In the genomic region with DNA sequence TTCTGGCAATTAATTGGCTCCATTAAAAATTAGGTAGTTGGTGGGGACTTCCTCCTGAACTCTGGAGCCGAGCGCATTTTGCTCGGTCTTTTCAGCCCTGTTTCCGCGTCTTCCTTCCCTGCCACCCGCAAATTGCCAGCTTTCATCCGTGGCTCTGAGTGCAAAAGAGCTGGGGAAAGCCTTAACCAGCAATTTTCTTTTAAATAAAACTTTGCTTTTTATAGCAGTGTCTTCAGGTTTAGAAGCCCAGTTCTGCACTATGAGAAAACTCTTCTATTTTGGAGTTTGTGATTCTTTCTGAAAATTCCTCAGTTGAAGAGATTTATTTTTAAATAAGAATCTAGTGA, we compare ENCODE assay signal across 2 cellular contexts.
A peak's percentile ranks its signal among the peaks of the same experiment; 100 is the strongest.
TF ChIP-seq lines count a peak whose summit lies in the region.

No MANE protein-coding gene starts in this region.

TF ChIP-seq in A549, 52 proteins besides CTCF, POLR2A, EP300 and RAD21:
- no peak for TF ChIP-seq BHLHE40 (IDR thresholded peaks at IDR 0.05; ENCODE audit: low read depth, low read length)
- TF ChIP-seq RCOR1 (IDR thresholded peaks at IDR 0.05; ENCODE audit: low read depth, low read length) = no peak
- TF ChIP-seq GATA3 (IDR thresholded peaks at IDR 0.05; ENCODE audit: borderline replicate concordance) = no peak
- no peak for TF ChIP-seq NR3C1 (IDR thresholded peaks at IDR 0.05)
- TF ChIP-seq ZFP36 (IDR thresholded peaks at IDR 0.05; ENCODE audit: borderline replicate concordance, partially characterized antibody) = no peak
- TF ChIP-seq TFCP2L1 (CRISPR knock-in tag; IDR thresholded peaks at IDR 0.05) = no peak
- no peak for TF ChIP-seq ATOH8 (CRISPR knock-in tag; IDR thresholded peaks at IDR 0.05; ENCODE audit: low read depth)
- no peak for TF ChIP-seq ZNF302 (CRISPR knock-in tag; IDR thresholded peaks at IDR 0.05)
- no peak for TF ChIP-seq HOXB13 (CRISPR knock-in tag; IDR thresholded peaks at IDR 0.05; ENCODE audit: low read depth)
- TF ChIP-seq, protein P1, sequence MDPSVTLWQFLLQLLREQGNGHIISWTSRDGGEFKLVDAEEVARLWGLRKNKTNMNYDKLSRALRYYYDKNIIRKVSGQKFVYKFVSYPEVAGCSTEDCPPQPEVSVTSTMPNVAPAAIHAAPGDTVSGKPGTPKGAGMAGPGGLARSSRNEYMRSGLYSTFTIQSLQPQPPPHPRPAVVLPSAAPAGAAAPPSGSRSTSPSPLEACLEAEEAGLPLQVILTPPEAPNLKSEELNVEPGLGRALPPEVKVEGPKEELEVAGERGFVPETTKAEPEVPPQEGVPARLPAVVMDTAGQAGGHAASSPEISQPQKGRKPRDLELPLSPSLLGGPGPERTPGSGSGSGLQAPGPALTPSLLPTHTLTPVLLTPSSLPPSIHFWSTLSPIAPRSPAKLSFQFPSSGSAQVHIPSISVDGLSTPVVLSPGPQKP (IDR thresholded peaks at IDR 0.05; ENCODE audit: low read depth, low read length) = no peak
- TF ChIP-seq RFX5 (IDR thresholded peaks at IDR 0.05) = no peak
- no peak for TF ChIP-seq MYC (IDR thresholded peaks at IDR 0.05; ENCODE audit: borderline replicate concordance, low read length)
- TF ChIP-seq KDM1A (IDR thresholded peaks at IDR 0.05; ENCODE audit: low read depth) = no peak
- TF ChIP-seq TP53 (CRISPR knock-in tag; IDR thresholded peaks at IDR 0.05) = no peak
- TF ChIP-seq, protein P2, sequence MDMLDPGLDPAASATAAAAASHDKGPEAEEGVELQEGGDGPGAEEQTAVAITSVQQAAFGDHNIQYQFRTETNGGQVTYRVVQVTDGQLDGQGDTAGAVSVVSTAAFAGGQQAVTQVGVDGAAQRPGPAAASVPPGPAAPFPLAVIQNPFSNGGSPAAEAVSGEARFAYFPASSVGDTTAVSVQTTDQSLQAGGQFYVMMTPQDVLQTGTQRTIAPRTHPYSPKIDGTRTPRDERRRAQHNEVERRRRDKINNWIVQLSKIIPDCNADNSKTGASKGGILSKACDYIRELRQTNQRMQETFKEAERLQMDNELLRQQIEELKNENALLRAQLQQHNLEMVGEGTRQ (IDR thresholded peaks at IDR 0.05) = no peak
- no peak for TF ChIP-seq FOSB (CRISPR knock-in tag; IDR thresholded peaks at IDR 0.05)

TF ChIP-seq in GM12878, 131 proteins besides CTCF, POLR2A, EP300 and RAD21:
- TF ChIP-seq BCL11A (IDR thresholded peaks at IDR 0.05; ENCODE audit: low read depth, low read length) (no peak), SP1 (IDR thresholded peaks at IDR 0.05; ENCODE audit: low read depth, low read length) (no peak), CHD1 (IDR thresholded peaks at IDR 0.05; ENCODE audit: low read depth, low read length) (no peak), MEF2A (IDR thresholded peaks at IDR 0.05; ENCODE audit: insufficient read depth, low read depth, low read length) (no peak), NBN (IDR thresholded peaks at IDR 0.05) (no peak), FOXK2 (IDR thresholded peaks at IDR 0.05) (no peak), SMAD1 (IDR thresholded peaks at IDR 0.05; ENCODE audit: low read depth, partially characterized antibody) (no peak), HSF1 (IDR thresholded peaks at IDR 0.05; ENCODE audit: low read depth, low read length) (no peak), GATAD2B (conservative IDR thresholded peaks at IDR 0.05; ENCODE audit: low read depth) (no peak), CREB1 (IDR thresholded peaks at IDR 0.05; ENCODE audit: low read depth) (no peak), NR2C2 (IDR thresholded peaks at IDR 0.05; ENCODE audit: borderline replicate concordance, control insufficient read depth, insufficient read length, low read depth) (no peak), STAT1 (conservative IDR thresholded peaks at IDR 0.05) (no peak), HDAC2 (IDR thresholded peaks at IDR 0.05) (no peak), HCFC1 (IDR thresholded peaks at IDR 0.05; ENCODE audit: low read length) (no peak), SUZ12 (IDR thresholded peaks at IDR 0.05; ENCODE audit: unreplicated experiment) (no peak), SPI1 (IDR thresholded peaks at IDR 0.05; ENCODE audit: borderline replicate concordance, insufficient read depth, low read depth, low read length) (0 out of 2 replicates have a peak, but pooled peaks have one; percentile 4), EZH2 (IDR thresholded peaks at IDR 0.05; ENCODE audit: borderline replicate concordance, control insufficient read depth, low read depth, low read length) (no peak), RAD51 (IDR thresholded peaks at IDR 0.05) (peak; percentile 16; the same call in 1 of the 2 replicates), MTA2 (IDR thresholded peaks at IDR 0.05; ENCODE audit: low read depth) (peak; percentile 29; the same call in 1 of the 2 replicates), IKZF2 (IDR thresholded peaks at IDR 0.05) (peak in 1 of 2 experiments; percentile 7; a peak in 1 of 4 replicates)
- TF ChIP-seq, protein P3, sequence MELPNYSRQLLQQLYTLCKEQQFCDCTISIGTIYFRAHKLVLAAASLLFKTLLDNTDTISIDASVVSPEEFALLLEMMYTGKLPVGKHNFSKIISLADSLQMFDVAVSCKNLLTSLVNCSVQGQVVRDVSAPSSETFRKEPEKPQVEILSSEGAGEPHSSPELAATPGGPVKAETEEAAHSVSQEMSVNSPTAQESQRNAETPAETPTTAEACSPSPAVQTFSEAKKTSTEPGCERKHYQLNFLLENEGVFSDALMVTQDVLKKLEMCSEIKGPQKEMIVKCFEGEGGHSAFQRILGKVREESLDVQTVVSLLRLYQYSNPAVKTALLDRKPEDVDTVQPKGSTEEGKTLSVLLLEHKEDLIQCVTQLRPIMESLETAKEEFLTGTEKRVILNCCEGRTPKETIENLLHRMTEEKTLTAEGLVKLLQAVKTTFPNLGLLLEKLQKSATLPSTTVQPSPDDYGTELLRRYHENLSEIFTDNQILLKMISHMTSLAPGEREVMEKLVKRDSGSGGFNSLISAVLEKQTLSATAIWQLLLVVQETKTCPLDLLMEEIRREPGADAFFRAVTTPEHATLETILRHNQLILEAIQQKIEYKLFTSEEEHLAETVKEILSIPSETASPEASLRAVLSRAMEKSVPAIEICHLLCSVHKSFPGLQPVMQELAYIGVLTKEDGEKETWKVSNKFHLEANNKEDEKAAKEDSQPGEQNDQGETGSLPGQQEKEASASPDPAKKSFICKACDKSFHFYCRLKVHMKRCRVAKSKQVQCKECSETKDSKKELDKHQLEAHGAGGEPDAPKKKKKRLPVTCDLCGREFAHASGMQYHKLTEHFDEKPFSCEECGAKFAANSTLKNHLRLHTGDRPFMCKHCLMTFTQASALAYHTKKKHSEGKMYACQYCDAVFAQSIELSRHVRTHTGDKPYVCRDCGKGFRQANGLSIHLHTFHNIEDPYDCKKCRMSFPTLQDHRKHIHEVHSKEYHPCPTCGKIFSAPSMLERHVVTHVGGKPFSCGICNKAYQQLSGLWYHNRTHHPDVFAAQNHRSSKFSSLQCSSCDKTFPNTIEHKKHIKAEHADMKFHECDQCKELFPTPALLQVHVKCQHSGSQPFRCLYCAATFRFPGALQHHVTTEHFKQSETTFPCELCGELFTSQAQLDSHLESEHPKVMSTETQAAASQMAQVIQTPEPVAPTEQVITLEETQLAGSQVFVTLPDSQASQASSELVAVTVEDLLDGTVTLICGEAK (IDR thresholded peaks at IDR 0.05; ENCODE audit: borderline replicate concordance) = 0 out of 2 replicates have a peak, but pooled peaks have one; percentile 9
- TF ChIP-seq, protein P4, sequence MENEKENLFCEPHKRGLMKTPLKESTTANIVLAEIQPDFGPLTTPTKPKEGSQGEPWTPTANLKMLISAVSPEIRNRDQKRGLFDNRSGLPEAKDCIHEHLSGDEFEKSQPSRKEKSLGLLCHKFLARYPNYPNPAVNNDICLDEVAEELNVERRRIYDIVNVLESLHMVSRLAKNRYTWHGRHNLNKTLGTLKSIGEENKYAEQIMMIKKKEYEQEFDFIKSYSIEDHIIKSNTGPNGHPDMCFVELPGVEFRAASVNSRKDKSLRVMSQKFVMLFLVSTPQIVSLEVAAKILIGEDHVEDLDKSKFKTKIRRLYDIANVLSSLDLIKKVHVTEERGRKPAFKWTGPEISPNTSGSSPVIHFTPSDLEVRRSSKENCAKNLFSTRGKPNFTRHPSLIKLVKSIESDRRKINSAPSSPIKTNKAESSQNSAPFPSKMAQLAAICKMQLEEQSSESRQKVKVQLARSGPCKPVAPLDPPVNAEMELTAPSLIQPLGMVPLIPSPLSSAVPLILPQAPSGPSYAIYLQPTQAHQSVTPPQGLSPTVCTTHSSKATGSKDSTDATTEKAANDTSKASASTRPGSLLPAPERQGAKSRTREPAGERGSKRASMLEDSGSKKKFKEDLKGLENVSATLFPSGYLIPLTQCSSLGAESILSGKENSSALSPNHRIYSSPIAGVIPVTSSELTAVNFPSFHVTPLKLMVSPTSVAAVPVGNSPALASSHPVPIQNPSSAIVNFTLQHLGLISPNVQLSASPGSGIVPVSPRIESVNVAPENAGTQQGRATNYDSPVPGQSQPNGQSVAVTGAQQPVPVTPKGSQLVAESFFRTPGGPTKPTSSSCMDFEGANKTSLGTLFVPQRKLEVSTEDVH (IDR thresholded peaks at IDR 0.05; ENCODE audit: low read depth, partially characterized antibody) = no peak
